In the genomic region with DNA sequence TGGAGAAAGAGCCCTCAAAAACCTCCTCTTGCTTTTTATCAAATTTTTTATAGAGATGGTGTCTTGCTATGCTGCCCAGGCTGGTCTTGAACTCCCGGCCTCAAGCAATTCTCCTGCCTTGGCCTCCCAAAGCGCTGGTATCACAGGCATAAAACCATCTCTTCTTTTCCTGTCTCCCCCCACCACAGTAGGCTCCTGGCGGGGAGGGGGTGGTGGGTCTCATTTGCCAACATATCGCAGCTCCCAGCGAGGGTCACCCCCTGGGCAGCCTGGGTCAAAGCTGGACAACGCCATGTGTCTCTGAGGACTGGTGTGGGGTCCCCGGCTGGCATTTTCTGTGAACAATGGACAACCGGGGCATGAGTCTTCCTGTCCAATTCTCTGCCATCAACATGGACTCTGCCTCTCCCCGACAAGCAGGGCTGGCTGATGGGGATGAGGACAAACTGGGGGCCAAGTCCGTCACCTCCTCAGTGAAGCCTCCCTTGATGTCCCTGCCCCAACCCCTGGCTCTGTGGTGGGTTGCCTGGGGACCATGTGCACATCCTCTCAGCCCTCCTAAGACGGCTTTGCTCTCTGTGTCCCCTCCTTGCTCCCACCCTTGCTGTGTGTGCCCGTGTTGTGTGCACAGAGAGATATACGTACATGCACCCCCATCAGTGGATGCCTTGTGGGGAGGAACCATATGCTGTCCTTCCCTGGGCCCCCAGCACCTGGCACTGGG, we compare ENCODE assay signal across 1 cellular context.
TF ChIP-seq lines count a peak whose summit lies in the region.

No MANE protein-coding gene starts in this region.

TF ChIP-seq in WTC11, 78 proteins besides CTCF, POLR2A, EP300 and RAD21 (continued from another document):
- TF ChIP-seq, protein P1, sequence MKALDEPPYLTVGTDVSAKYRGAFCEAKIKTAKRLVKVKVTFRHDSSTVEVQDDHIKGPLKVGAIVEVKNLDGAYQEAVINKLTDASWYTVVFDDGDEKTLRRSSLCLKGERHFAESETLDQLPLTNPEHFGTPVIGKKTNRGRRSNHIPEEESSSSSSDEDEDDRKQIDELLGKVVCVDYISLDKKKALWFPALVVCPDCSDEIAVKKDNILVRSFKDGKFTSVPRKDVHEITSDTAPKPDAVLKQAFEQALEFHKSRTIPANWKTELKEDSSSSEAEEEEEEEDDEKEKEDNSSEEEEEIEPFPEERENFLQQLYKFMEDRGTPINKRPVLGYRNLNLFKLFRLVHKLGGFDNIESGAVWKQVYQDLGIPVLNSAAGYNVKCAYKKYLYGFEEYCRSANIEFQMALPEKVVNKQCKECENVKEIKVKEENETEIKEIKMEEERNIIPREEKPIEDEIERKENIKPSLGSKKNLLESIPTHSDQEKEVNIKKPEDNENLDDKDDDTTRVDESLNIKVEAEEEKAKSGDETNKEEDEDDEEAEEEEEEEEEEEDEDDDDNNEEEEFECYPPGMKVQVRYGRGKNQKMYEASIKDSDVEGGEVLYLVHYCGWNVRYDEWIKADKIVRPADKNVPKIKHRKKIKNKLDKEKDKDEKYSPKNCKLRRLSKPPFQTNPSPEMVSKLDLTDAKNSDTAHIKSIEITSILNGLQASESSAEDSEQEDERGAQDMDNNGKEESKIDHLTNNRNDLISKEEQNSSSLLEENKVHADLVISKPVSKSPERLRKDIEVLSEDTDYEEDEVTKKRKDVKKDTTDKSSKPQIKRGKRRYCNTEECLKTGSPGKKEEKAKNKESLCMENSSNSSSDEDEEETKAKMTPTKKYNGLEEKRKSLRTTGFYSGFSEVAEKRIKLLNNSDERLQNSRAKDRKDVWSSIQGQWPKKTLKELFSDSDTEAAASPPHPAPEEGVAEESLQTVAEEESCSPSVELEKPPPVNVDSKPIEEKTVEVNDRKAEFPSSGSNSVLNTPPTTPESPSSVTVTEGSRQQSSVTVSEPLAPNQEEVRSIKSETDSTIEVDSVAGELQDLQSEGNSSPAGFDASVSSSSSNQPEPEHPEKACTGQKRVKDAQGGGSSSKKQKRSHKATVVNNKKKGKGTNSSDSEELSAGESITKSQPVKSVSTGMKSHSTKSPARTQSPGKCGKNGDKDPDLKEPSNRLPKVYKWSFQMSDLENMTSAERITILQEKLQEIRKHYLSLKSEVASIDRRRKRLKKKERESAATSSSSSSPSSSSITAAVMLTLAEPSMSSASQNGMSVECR (CRISPR knock-in tag; IDR thresholded peaks at IDR 0.05; ENCODE audit: borderline replicate concordance) = no peak
- TF ChIP-seq, protein P2, sequence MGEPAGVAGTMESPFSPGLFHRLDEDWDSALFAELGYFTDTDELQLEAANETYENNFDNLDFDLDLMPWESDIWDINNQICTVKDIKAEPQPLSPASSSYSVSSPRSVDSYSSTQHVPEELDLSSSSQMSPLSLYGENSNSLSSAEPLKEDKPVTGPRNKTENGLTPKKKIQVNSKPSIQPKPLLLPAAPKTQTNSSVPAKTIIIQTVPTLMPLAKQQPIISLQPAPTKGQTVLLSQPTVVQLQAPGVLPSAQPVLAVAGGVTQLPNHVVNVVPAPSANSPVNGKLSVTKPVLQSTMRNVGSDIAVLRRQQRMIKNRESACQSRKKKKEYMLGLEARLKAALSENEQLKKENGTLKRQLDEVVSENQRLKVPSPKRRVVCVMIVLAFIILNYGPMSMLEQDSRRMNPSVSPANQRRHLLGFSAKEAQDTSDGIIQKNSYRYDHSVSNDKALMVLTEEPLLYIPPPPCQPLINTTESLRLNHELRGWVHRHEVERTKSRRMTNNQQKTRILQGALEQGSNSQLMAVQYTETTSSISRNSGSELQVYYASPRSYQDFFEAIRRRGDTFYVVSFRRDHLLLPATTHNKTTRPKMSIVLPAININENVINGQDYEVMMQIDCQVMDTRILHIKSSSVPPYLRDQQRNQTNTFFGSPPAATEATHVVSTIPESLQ (CRISPR knock-in tag; IDR thresholded peaks at IDR 0.05) = no peak
TF ChIP-seq in WTC11: peak in this region for 0.
